Comparison of ENCODE assay signal across 2 cellular contexts in genomic region chr2:68646303-68646702, GRCh38.
TF ChIP-seq lines count a peak whose summit lies in the region.

No MANE protein-coding gene starts in this region.

TF ChIP-seq in GM23338, 12 proteins besides CTCF, POLR2A, EP300 and RAD21:
- TF ChIP-seq ETS1 (IDR thresholded peaks at IDR 0.05) (no peak), NANOG (IDR thresholded peaks at IDR 0.05; ENCODE audit: borderline replicate concordance) (no peak), JUNB (IDR thresholded peaks at IDR 0.05; ENCODE audit: unreplicated experiment) (no peak), ZNF331 (CRISPR knock-in tag; IDR thresholded peaks at IDR 0.05; ENCODE audit: low read depth) (no peak), CREB1 (CRISPR knock-in tag; IDR thresholded peaks at IDR 0.05; ENCODE audit: low read depth) (no peak)

TF ChIP-seq in H1, 55 proteins besides CTCF, POLR2A, EP300 and RAD21:
- TF ChIP-seq EZH2 (IDR thresholded peaks at IDR 0.05; ENCODE audit: low read depth, low read length, severe bottlenecking) (no peak), SP4 (IDR thresholded peaks at IDR 0.05; ENCODE audit: low read length) (no peak), USF2 (IDR thresholded peaks at IDR 0.05; ENCODE audit: low read length) (no peak), KDM1A (IDR thresholded peaks at IDR 0.05; ENCODE audit: borderline replicate concordance, low read length) (no peak), SAP30 (IDR thresholded peaks at IDR 0.05; ENCODE audit: insufficient read depth, insufficient replicate concordance, low read length) (no peak), CHD1 (IDR thresholded peaks at IDR 0.05; ENCODE audit: low read depth, low read length) (no peak), KDM4A (IDR thresholded peaks at IDR 0.05; ENCODE audit: low read depth, low read length, severe bottlenecking) (no peak), ASH2L (IDR thresholded peaks at IDR 0.05; ENCODE audit: low read length) (no peak), TEAD4 (IDR thresholded peaks at IDR 0.05; ENCODE audit: low read depth, low read length) (no peak), SUZ12 (IDR thresholded peaks at IDR 0.05; ENCODE audit: low read length) (no peak), PHF8 (conservative IDR thresholded peaks at IDR 0.05; ENCODE audit: low read depth, low read length) (no peak), BRCA1 (IDR thresholded peaks at IDR 0.05; ENCODE audit: low read depth, low read length) (no peak), FOSL1 (IDR thresholded peaks at IDR 0.05; ENCODE audit: insufficient read depth, low read depth, low read length) (no peak)
